Comparison of ENCODE assay signal across 10 cellular contexts in the genomic region with DNA sequence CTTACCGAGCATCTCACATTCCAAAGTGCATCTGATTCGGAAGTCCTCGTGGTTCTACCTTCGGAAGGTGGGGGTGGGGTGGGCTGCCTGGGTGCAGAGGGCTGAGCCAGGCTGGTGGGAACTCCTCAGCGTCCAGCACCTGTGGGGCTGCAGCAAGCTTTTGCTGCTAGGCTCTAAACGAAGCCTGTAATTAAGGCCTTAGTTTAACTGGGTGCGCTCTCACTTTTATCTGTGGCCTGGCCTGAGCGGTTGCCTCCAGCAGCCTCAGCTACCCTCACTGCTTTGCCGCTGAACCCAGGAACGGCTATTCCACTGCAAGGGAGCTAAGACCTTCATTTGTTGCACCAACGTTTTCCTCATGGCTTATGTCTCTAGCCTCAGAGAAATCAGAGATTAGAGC. TPM values are rescaled to one million over a fixed set of nuclear protein-coding genes. Genes with fewer than 3 reads are reported as not detected.
DNase-seq lines count a peak whose midpoint lies in the region; ATAC-seq, FAIRE-seq and TF ChIP-seq lines count a peak whose summit lies in the region.
"Had no signal": no experiment of that assay in that cellular context is flagged by ENCODE, and none has a peak within 500 bp of the region (broad histone marks: within the 10 kb centered on the region; RNA-seq: fewer than 3 reads in every experiment).

No MANE protein-coding gene starts in this region.

- H3K27me3 ChIP-seq in astrocyte (ENCODE audit: insufficient read depth, low read length) (no peaks in the 10 kb centered on the region), HepG2 (ENCODE audit: control insufficient read depth in 1 of 2, insufficient read depth in 2 of 2, low read length in 2 of 2) (no peaks in the 10 kb centered on the region), suprapubic skin (no peaks in the 10 kb centered on the region)

- TF ChIP-seq POLR2A in HepG2 (IDR thresholded peaks at IDR 0.05; ENCODE audit: insufficient read depth in 1 of 2, low read depth in 2 of 2, low read length in 2 of 2) (no peak), suprapubic skin (IDR thresholded peaks at IDR 0.05) (no peak)

- TF ChIP-seq EP300 in HepG2 (IDR thresholded peaks at IDR 0.05; ENCODE audit: low read depth in 2 of 2, low read length in 2 of 2) = no peak
- no peak for TF ChIP-seq EP300 in HepG2 (CRISPR knock-in tag; IDR thresholded peaks at IDR 0.05; ENCODE audit: borderline replicate concordance)
- TF ChIP-seq EP300 in suprapubic skin (IDR thresholded peaks at IDR 0.05) = no peak

- H3K4me3 Mint-ChIP-seq in activated CD4-positive, alpha-beta T cell treated with anti-CD3 and anti-CD28 coated beads, Interleukin-2, amount 10 ng/mL, durations not matched to agents 24 days and 14 days = peak overlapping the region; percentile 48
- peak overlapping the region; percentile 71 for H3K4me3 Mint-ChIP-seq in astrocyte (ENCODE audit: unreplicated experiment)

- intact Hi-C loops in activated CD4-positive, alpha-beta T cell treated with anti-CD3 and anti-CD28 coated beads, Interleukin-2, amount 10 ng/mL, durations not matched to agents 24 days and 14 days (cut with micrococcal nuclease) = loop anchor here (1.0 to 2.0 kb wide), 2 partner anchors 318 to 967 kb away; no protein-coding TSS in a partner anchor
- intact Hi-C loops in HepG2 (cut with micrococcal nuclease; ENCODE audit: unreplicated experiment) = loop anchor here (1.0 to 2.0 kb wide), 4 partner anchors 69 to 318 kb away; no protein-coding TSS in a partner anchor

- H3K9me3 ChIP-seq in astrocyte (ENCODE audit: insufficient read depth, low read depth, low read length) (no peaks in the 10 kb centered on the region), HepG2 (ENCODE audit: low read length) (no peaks in the 10 kb centered on the region), suprapubic skin (no peaks in the 10 kb centered on the region)

- 84% methylated on average over 11 of the region's 11 CpGs for WGBS in HepG2 (ENCODE audit: low lambda C conversion rate)
- WGBS in suprapubic skin = 63% methylated on average over 11 of the region's 11 CpGs

- H3K4me1 Mint-ChIP-seq in activated CD4-positive, alpha-beta T cell treated with anti-CD3 and anti-CD28 coated beads, Interleukin-2, amount 10 ng/mL, durations not matched to agents 24 days and 14 days = no peaks in the 10 kb centered on the region
- H3K4me1 Mint-ChIP-seq in astrocyte (ENCODE audit: low read depth, unreplicated experiment) = no peaks in the 10 kb centered on the region

- H3K36me3 ChIP-seq in astrocyte (ENCODE audit: insufficient read depth, low read length) (no peaks in the 10 kb centered on the region), HepG2 (replicated peaks in 1 of 2; ENCODE audit: control insufficient read depth in 1 of 2, insufficient read depth in 2 of 2, low read length in 2 of 2) (no peaks in the 10 kb centered on the region), suprapubic skin (no peaks in the 10 kb centered on the region)

- CTCF ChIA-PET in HepG2 (lab: Yijun Ruan, JAX; ENCODE audit: low intra/inter-chr PET ratio, low total read pairs) = interaction anchor here (0.6 to 4.3 kb wide), 5 partner anchors 267 to 732 kb away, joined by 3 to 34 read pairs (median 3); no protein-coding TSS in a partner anchor

- H3K27ac ChIP-seq in astrocyte (ENCODE audit: low read depth, low read length) = peak overlapping the region; percentile 75
- H3K27ac ChIP-seq in HepG2 (ENCODE audit: extremely low read length, insufficient read depth, low read length) = peak overlapping the region; percentile 76
- peak overlapping the region; percentile 83 for H3K27ac ChIP-seq in suprapubic skin

- no peak for DNase-seq in activated CD4-positive, alpha-beta T cell treated with anti-CD3 and anti-CD28 coated beads, Interleukin-2, amount 10 ng/mL, durations not matched to agents 24 days and 14 days
- DNase-seq in activated CD4-positive, alpha-beta T cell treated with anti-CD3 and anti-CD28 coated beads for 48 hours = no peak
- no peak for DNase-seq in astrocyte (ENCODE audit: low read depth)
- no peak for DNase-seq in HepG2 (ENCODE audit: low spot score)
- DNase-seq in suprapubic skin (ENCODE audit: low spot score in 2 of 2) = no peak
- no peak for DNase-seq in central memory CD4-positive, alpha-beta T cell
- no peak for DNase-seq in T-helper 9 cell

- no peak for TF ChIP-seq RAD21 in HepG2 (CRISPR knock-in tag; IDR thresholded peaks at IDR 0.05)

- H2AFZ ChIP-seq in astrocyte (ENCODE audit: low read depth, low read length) (peak overlapping the region; percentile 96), HepG2 (ENCODE audit: low read length) (peak overlapping the region; percentile 62)

- no peak overlapping the region for H3K27ac Mint-ChIP-seq in activated CD4-positive, alpha-beta T cell treated with anti-CD3 and anti-CD28 coated beads, Interleukin-2, amount 10 ng/mL, durations not matched to agents 24 days and 14 days
- H3K27ac Mint-ChIP-seq in astrocyte (ENCODE audit: unreplicated experiment) = no peak overlapping the region
- H3K27ac Mint-ChIP-seq: CD4-positive, CD25-positive, alpha-beta regulatory T cell had no signal

- ATAC-seq in HepG2 = peak; percentile 9
- no peak for ATAC-seq in HG03457 (IDR thresholded peaks at IDR 0.05; ENCODE audit: unreplicated experiment)

- H4K20me1 ChIP-seq in astrocyte (ENCODE audit: insufficient read depth, low read length) (no peaks in the 10 kb centered on the region), HepG2 (ENCODE audit: insufficient read depth, low read length) (no peaks in the 10 kb centered on the region)

- FAIRE-seq in astrocyte (lab: Jason Lieb, UNC) (no peak), HepG2 (lab: Jason Lieb, UNC) (no peak)
- FAIRE-seq: colon had no signal

- no peaks in the 10 kb centered on the region for H3K36me3 Mint-ChIP-seq in activated CD4-positive, alpha-beta T cell treated with anti-CD3 and anti-CD28 coated beads, Interleukin-2, amount 10 ng/mL, durations not matched to agents 24 days and 14 days (ENCODE audit: low read depth)
- H3K36me3 Mint-ChIP-seq in astrocyte (ENCODE audit: low read depth, unreplicated experiment) = no peaks in the 10 kb centered on the region
- H3K36me3 Mint-ChIP-seq: CD4-positive, CD25-positive, alpha-beta regulatory T cell had no signal

- no peaks in the 10 kb centered on the region for H3K79me2 ChIP-seq in astrocyte (ENCODE audit: insufficient read depth, low read length)
- H3K79me2 ChIP-seq in HepG2 (ENCODE audit: insufficient read depth, low read length) = no peaks in the 10 kb centered on the region

- H3K4me3 ChIP-seq in astrocyte (ENCODE audit: insufficient read depth, low read depth, low read length) (peak overlapping the region; percentile 59), HepG2 (replicated peaks in 1 of 3; ENCODE audit: insufficient read depth in 1 of 3, low read depth in 2 of 3, low read length in 3 of 3) (peak overlapping the region in 1 of 3 experiments; percentile 70; a peak in 3 of 6 replicates), suprapubic skin (peak overlapping the region; percentile 73)

- peaks cover 11% of the 10 kb centered on the region for H3K27me3 Mint-ChIP-seq in activated CD4-positive, alpha-beta T cell treated with anti-CD3 and anti-CD28 coated beads, Interleukin-2, amount 10 ng/mL, durations not matched to agents 24 days and 14 days
- H3K27me3 Mint-ChIP-seq in astrocyte (ENCODE audit: low read depth, unreplicated experiment) = peaks cover 9% of the 10 kb centered on the region

- H3K9me3 Mint-ChIP-seq in activated CD4-positive, alpha-beta T cell treated with anti-CD3 and anti-CD28 coated beads, Interleukin-2, amount 10 ng/mL, durations not matched to agents 24 days and 14 days = no peaks in the 10 kb centered on the region
- H3K9me3 Mint-ChIP-seq in astrocyte (ENCODE audit: unreplicated experiment) = no peaks in the 10 kb centered on the region
- H3K9me3 Mint-ChIP-seq: CD4-positive, CD25-positive, alpha-beta regulatory T cell had no signal

- peak overlapping the region; percentile 96 for H3K4me2 ChIP-seq in astrocyte (ENCODE audit: low read length)
- H3K4me2 ChIP-seq in HepG2 (ENCODE audit: low read depth, low read length) = peak overlapping the region; percentile 79

- H3K9ac ChIP-seq in astrocyte (ENCODE audit: low read length) (peak overlapping the region; percentile 87), HepG2 (ENCODE audit: insufficient read depth, low read depth, low read length) (peak overlapping the region; percentile 79)

- H3K4me1 ChIP-seq in astrocyte (ENCODE audit: insufficient read depth, low read length) (peaks cover 9% of the 10 kb centered on the region), HepG2 (ENCODE audit: insufficient read depth, low read length) (peaks cover 70% of the 10 kb centered on the region), suprapubic skin (peaks cover 34% of the 10 kb centered on the region)

- in situ Hi-C loops in HepG2 (cut with HindIII; ENCODE audit: extremely low pct_ligation_motif_present, low pct_unique_long_range_greater_than_20kb) = loop anchor here (5.0 kb wide), 3 partner anchors 115 to 320 kb away; a partner anchor contains a TSS

- POLR2A ChIA-PET in HepG2 (lab: Yijun Ruan, JAX) = interaction anchor here (0.6 to 3.7 kb wide), 27 partner anchors 9 to 338 kb away, joined by 3 to 67 read pairs (median 5); a partner anchor contains a TSS

- TF ChIP-seq CTCF in astrocyte (IDR thresholded peaks at IDR 0.05; ENCODE audit: insufficient read depth, low read depth, low read length) (no peak), HepG2 (CRISPR knock-in tag; IDR thresholded peaks at IDR 0.05) (no peak), suprapubic skin (IDR thresholded peaks at IDR 0.05) (no peak)

- TSS peak; percentile 83 for BruUV-seq in HepG2 (replicated peaks; lab: Mats Ljungman, UMichigan)

RNA-seq across cellular contexts. Expression of a gene that starts 48.4 kb away (rescaled TPM):
- total RNA-seq in activated CD4-positive, alpha-beta T cell treated with anti-CD3 and anti-CD28 coated beads, Interleukin-2, amount 10 ng/mL, durations not matched to agents 24 days and 14 days = 0.14 and 0.19 TPM in 2 replicates
- total RNA-seq in astrocyte (2.7 and 4.0 TPM in 2 replicates), HepG2 (2016; rRNA removed; fragmentation: Illumina TruSeq; extraction: Trizol) (0.22 and 0.28 TPM in 2 replicates), suprapubic skin (1 to 10 TPM; 1.1 to 6.1 (median 2.0) TPM)
- total RNA-seq in HepG2 (2016; cell fraction: cytosol; rRNA removed; fragmentation: Illumina TruSeq; extraction: Trizol; ENCODE audit: low read depth) = 0.18 TPM in 1 of 2 replicates, not detected in the other
- total RNA-seq in HepG2 (2016; cell fraction: insoluble cytoplasmic fraction; rRNA removed; fragmentation: Illumina TruSeq; extraction: Trizol) = 0.07 and 0.30 TPM in 2 replicates
- 0.24 and 0.25 TPM in 2 replicates for total RNA-seq in HepG2 (2016; cell fraction: membrane; rRNA removed; fragmentation: Illumina TruSeq; extraction: Trizol)
- total RNA-seq in HepG2 (2016; cell fraction: nucleus; rRNA removed; fragmentation: Illumina TruSeq; extraction: Trizol) = 0.40 TPM in 1 of 2 replicates, not detected in the other
- 0.30 and 0.50 TPM in 2 replicates for polyA plus RNA-seq in HepG2 (2011; rRNA removed)
- 0.20 and 0.33 TPM in 2 replicates for polyA plus RNA-seq in HepG2 (2011; cell fraction: cytosol; rRNA removed)
- 0.11 and 0.16 TPM in 2 replicates for polyA plus RNA-seq in HepG2 (2011; cell fraction: nucleus; rRNA removed)
- 0.16 and 0.24 TPM in 2 replicates for polyA plus RNA-seq in HepG2 (2012)
- 0.19 and 0.25 TPM in 2 replicates for polyA plus RNA-seq in HepG2 (2016; cell fraction: cytosol; fragmentation: Illumina TruSeq; extraction: Trizol; ENCODE audit: low read depth)
- polyA plus RNA-seq in HepG2 (2016; cell fraction: insoluble cytoplasmic fraction; fragmentation: Illumina TruSeq; extraction: Trizol; ENCODE audit: low read depth) = 0.12 and 0.22 TPM in 2 replicates
- 0.35 and 0.46 TPM in 2 replicates for polyA plus RNA-seq in HepG2 (2016; cell fraction: membrane; fragmentation: Illumina TruSeq; extraction: Trizol; ENCODE audit: low read depth)
- polyA plus RNA-seq in HepG2 (2016; cell fraction: nucleus; fragmentation: Illumina TruSeq; extraction: Trizol; ENCODE audit: insufficient read depth, low read depth) = 0.25 and 0.76 TPM in 2 replicates
- 0.21 and 0.32 TPM in 2 replicates for polyA minus RNA-seq in HepG2 (2011; rRNA and poly(A)+ RNA removed; ENCODE audit: low replicate concordance)
- 0.35 TPM in 1 of 2 replicates, not detected in the other for polyA minus RNA-seq in HepG2 (2011; cell fraction: cytosol; rRNA and poly(A)+ RNA removed)
- polyA minus RNA-seq in HepG2 (2011; cell fraction: nucleus; rRNA and poly(A)+ RNA removed) = 0.25 and 0.52 TPM in 2 replicates
- total RNA-seq: CD4-positive, CD25-positive, alpha-beta regulatory T cell had no signal
- polyA plus RNA-seq: CD4-positive, CD25-positive, alpha-beta regulatory T cell had no signal
